Comparison of ENCODE assay signal across 8 cellular contexts in genomic region chr17:77098884-77099545, GRCh38. TPM values are rescaled to one million over a fixed set of nuclear protein-coding genes. Genes with fewer than 3 reads are reported as not detected.
DNase-seq lines count a peak whose midpoint lies in the region; ATAC-seq and TF ChIP-seq lines count a peak whose summit lies in the region.

No MANE protein-coding gene starts in this region.

- peak; percentile 80 to 89 for DNase-seq in AML-193 (lab: John Stamatoyannopoulos, UW)
- DNase-seq in Peyer's patch = peak in 1 of 3 donors; percentile 73
- DNase-seq in effector CD8-positive, alpha-beta T cell (lab: John Stamatoyannopoulos, UW) = peak; percentile 7
- DNase-seq in myocyte (ENCODE audit: low read depth) = peak; percentile 81
- no peak for DNase-seq in NCI-H1105 (lab: John Stamatoyannopoulos, UW)
- DNase-seq in NCI-H187 treated with DMSO at 0.1 percent for 48 hours (lab: John Stamatoyannopoulos, UW) = no peak

- TF ChIP-seq POLR2A in Peyer's patch (IDR thresholded peaks at IDR 0.05) = no peak

- peaks cover 0 to 17% (median 0%) of the 10 kb centered on the region in 3 donors for H3K36me3 ChIP-seq in Peyer's patch

- no peak overlapping the region for H3K4me3 ChIP-seq in Peyer's patch

- H3K27ac ChIP-seq in Peyer's patch = peak overlapping the region; percentile 26 to 73 (median 47)

- no peaks in the 10 kb centered on the region for H3K9me3 ChIP-seq in Peyer's patch

- no peak for TF ChIP-seq CTCF in Peyer's patch (IDR thresholded peaks at IDR 0.05)

- ATAC-seq in HG03439 (IDR thresholded peaks at IDR 0.05; ENCODE audit: unreplicated experiment) (no peak), GM21526 (IDR thresholded peaks at IDR 0.05; ENCODE audit: low FRiP score, unreplicated experiment) (no peak)

- H3K4me1 ChIP-seq in Peyer's patch = peaks cover 0 to 33% (median 5%) of the 10 kb centered on the region in 4 donors

- H3K27me3 ChIP-seq in Peyer's patch = no peaks in the 10 kb centered on the region

RNA-seq across cellular contexts. Expression of gene SEC14L1, which starts 41.8 kb away (rescaled TPM):
- total RNA-seq in Peyer's patch (100 to 1,000 TPM in 1 of 4 donors, 10 to 100 TPM in 3; 18.2 to 187 (median 46.5) TPM), myocyte (56.2 and 71.1 TPM in 2 replicates)
- 57.1 TPM for polyA plus RNA-seq in myocyte (2012)

Comparison
In these comparisons a context has a peak if more than half of its experiments do, and no peak if none do; other contexts are left out.
1. DNase-seq: peak in AML-193 (2 of 2), effector CD8-positive, alpha-beta T cell (single experiment) and myocyte (single experiment); none in NCI-H1105 (single experiment) and NCI-H187 treated with DMSO at 0.1 percent for 48 hours (single experiment).